2 cellular contexts compared by ENCODE assay signal in genomic region chr3:174858353-174858752, GRCh38.
TF ChIP-seq lines count a peak whose summit lies in the region.

No MANE protein-coding gene starts in this region.

TF ChIP-seq in liver, 16 proteins besides CTCF, POLR2A, EP300 and RAD21 (continued from another document):
- TF ChIP-seq YY1 (IDR thresholded peaks at IDR 0.05) (peak; percentile 23), RXRA (IDR thresholded peaks at IDR 0.05) (peak in 1 of 2 donors; percentile 29), NR2F2 (IDR thresholded peaks at IDR 0.05) (no peak), FOXA2 (IDR thresholded peaks at IDR 0.05) (no peak), HNF4G (IDR thresholded peaks at IDR 0.05) (no peak), FOXA1 (IDR thresholded peaks at IDR 0.05) (no peak), EGR1 (IDR thresholded peaks at IDR 0.05; ENCODE audit: low read depth in 2 of 2) (no peak)
- TF ChIP-seq, protein P1, sequence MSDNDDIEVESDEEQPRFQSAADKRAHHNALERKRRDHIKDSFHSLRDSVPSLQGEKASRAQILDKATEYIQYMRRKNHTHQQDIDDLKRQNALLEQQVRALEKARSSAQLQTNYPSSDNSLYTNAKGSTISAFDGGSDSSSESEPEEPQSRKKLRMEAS (IDR thresholded peaks at IDR 0.05): no peak

TF ChIP-seq in HepG2, 621 proteins besides CTCF, POLR2A, EP300 and RAD21:
- TF ChIP-seq, protein P2, sequence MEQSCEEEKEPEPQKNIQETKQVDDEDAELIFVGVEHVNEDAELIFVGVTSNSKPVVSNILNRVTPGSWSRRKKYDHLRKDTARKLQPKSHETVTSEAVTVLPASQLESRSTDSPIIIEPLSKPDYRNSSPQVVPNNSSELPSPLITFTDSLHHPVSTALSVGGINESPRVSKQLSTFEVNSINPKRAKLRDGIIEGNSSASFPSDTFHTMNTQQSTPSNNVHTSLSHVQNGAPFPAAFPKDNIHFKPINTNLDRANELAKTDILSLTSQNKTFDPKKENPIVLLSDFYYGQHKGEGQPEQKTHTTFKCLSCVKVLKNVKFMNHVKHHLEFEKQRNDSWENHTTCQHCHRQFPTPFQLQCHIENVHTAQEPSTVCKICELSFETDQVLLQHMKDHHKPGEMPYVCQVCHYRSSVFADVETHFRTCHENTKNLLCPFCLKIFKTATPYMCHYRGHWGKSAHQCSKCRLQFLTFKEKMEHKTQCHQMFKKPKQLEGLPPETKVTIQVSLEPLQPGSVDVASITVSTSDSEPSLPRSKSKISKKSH (CRISPR knock-in tag; IDR thresholded peaks at IDR 0.05; ENCODE audit: borderline replicate concordance): no peak
- TF ChIP-seq ZNF205 (CRISPR knock-in tag; IDR thresholded peaks at IDR 0.05) (no peak), BRCA1 (CRISPR knock-in tag; IDR thresholded peaks at IDR 0.05) (no peak), MIER2 (CRISPR knock-in tag; IDR thresholded peaks at IDR 0.05) (no peak), ZSCAN31 (CRISPR knock-in tag; IDR thresholded peaks at IDR 0.05; ENCODE audit: low read depth) (no peak), PCBP1 (IDR thresholded peaks at IDR 0.05; ENCODE audit: borderline replicate concordance, low read depth, low read length) (no peak), KDM6A (CRISPR knock-in tag; IDR thresholded peaks at IDR 0.05; ENCODE audit: low read depth) (no peak), THYN1 (CRISPR knock-in tag; IDR thresholded peaks at IDR 0.05; ENCODE audit: borderline replicate concordance, low read depth) (no peak), ZNF24 (IDR thresholded peaks at IDR 0.05) (no peak), EZH2 (conservative IDR thresholded peaks at IDR 0.05; ENCODE audit: low read depth, low read length) (no peak), RBAK (CRISPR knock-in tag; IDR thresholded peaks at IDR 0.05) (no peak), ZNF691 (CRISPR knock-in tag; IDR thresholded peaks at IDR 0.05; ENCODE audit: borderline replicate concordance, low read depth) (no peak), RBM22 (optimal IDR thresholded peaks at IDR 0.05; ENCODE audit: low read length) (no peak), ZNF549 (CRISPR knock-in tag; IDR thresholded peaks at IDR 0.05) (no peak), ZNF274 (CRISPR knock-in tag; IDR thresholded peaks at IDR 0.05) (no peak)
- TF ChIP-seq, protein P3, sequence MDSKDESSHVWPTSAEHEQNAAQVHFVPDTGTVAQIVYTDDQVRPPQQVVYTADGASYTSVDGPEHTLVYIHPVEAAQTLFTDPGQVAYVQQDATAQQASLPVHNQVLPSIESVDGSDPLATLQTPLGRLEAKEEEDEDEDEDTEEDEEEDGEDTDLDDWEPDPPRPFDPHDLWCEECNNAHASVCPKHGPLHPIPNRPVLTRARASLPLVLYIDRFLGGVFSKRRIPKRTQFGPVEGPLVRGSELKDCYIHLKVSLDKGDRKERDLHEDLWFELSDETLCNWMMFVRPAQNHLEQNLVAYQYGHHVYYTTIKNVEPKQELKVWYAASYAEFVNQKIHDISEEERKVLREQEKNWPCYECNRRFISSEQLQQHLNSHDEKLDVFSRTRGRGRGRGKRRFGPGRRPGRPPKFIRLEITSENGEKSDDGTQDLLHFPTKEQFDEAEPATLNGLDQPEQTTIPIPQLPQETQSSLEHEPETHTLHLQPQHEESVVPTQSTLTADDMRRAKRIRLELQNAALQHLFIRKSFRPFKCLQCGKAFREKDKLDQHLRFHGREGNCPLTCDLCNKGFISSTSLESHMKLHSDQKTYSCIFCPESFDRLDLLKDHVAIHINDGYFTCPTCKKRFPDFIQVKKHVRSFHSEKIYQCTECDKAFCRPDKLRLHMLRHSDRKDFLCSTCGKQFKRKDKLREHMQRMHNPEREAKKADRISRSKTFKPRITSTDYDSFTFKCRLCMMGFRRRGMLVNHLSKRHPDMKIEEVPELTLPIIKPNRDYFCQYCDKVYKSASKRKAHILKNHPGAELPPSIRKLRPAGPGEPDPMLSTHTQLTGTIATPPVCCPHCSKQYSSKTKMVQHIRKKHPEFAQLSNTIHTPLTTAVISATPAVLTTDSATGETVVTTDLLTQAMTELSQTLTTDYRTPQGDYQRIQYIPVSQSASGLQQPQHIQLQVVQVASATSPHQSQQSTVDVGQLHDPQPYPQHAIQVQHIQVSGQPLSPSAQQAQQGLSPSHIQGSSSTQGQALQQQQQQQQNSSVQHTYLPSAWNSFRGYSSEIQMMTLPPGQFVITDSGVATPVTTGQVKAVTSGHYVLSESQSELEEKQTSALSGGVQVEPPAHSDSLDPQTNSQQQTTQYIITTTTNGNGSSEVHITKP (CRISPR knock-in tag; IDR thresholded peaks at IDR 0.05; ENCODE audit: low read depth): no peak
